Comparison of ENCODE assay signal across 22 cellular contexts in genomic region chr2:105600037-105600442, GRCh38.
A peak's percentile ranks its signal among the peaks of the same experiment; 100 is the strongest.
DNase-seq lines count a peak whose midpoint lies in the region; ATAC-seq, FAIRE-seq and TF ChIP-seq lines count a peak whose summit lies in the region.
"Had no signal": no experiment of that assay in that cellular context is flagged by ENCODE, and none has a peak within 500 bp of the region (broad histone marks: within the 10 kb centered on the region; RNA-seq: fewer than 3 reads in every experiment).

No MANE protein-coding gene starts in this region.

- H3K9me3 ChIP-seq in CD8-positive, alpha-beta memory T cell (ENCODE audit: low read length): no peaks in the 10 kb centered on the region
- no peaks in the 10 kb centered on the region for H3K9me3 ChIP-seq in K562 (replicated peaks; ENCODE audit: control insufficient read depth, insufficient read depth, low read depth, low read length)
- no peaks in the 10 kb centered on the region for H3K9me3 ChIP-seq in stomach
- H3K9me3 ChIP-seq in CD8-positive, alpha-beta T cell (ENCODE audit: low read length): no peaks in the 10 kb centered on the region
- no peaks in the 10 kb centered on the region for H3K9me3 ChIP-seq in PC-9 (ENCODE audit: insufficient read depth, low read depth)

- in situ Hi-C loops in K562 (cut with MboI): no loop called here

- POLR2A ChIA-PET in CD8-positive, alpha-beta memory T cell (lab: Charles Lee): no interaction called here
- POLR2A ChIA-PET in K562 (lab: Yijun Ruan, JAX): interaction anchor here (1.3 to 2.3 kb wide), 6 partner anchors 9 to 147 kb away, joined by 5 to 15 read pairs (median 9); no protein-coding TSS in a partner anchor
- POLR2A ChIA-PET in CD8-positive, alpha-beta T cell (lab: Charles Lee): no interaction called here
- POLR2A ChIA-PET in PC-9 (lab: Charles Lee; ENCODE audit: unreplicated experiment): no interaction called here
- POLR2A ChIA-PET in WTC11 (lab: Charles Lee): no interaction called here

- H3K4me2 ChIP-seq in K562 (ENCODE audit: insufficient read depth, low read length) (peak overlapping the region; percentile 73; the same call in 1 of the 2 replicates), PC-9 (no peak overlapping the region)
- H3K4me2 ChIP-seq: GM23338 had no signal

- H3K4me1 ChIP-seq in CD8-positive, alpha-beta memory T cell (ENCODE audit: insufficient read depth, low read length): no peaks in the 10 kb centered on the region
- H3K4me1 ChIP-seq in K562 (replicated peaks in 1 of 2; ENCODE audit: control insufficient read depth in 2 of 2, insufficient read depth in 2 of 2, low read length in 2 of 2) (peaks cover 15 to 31% of the 10 kb centered on the region in 2 experiments; a peak in 4 of 5 replicates), stomach (peaks cover 0 to 30% (median 18%) of the 10 kb centered on the region in 4 donors), PC-9 (replicated peaks; ENCODE audit: insufficient read depth) (no peaks in the 10 kb centered on the region)
- H3K4me1 ChIP-seq in CD8-positive, alpha-beta T cell (ENCODE audit: insufficient read depth, low read length): peaks cover 20% of the 10 kb centered on the region

- peak; percentile 44 for FAIRE-seq in K562 (lab: Jason Lieb, UNC)
- FAIRE-seq: A204.1, D721Med, GM12891, GM18507 had no signal

- 77% methylated on average over 9 of the region's 9 CpGs for WGBS in K562 (ENCODE audit: insufficient coverage, low coverage, missing lambda C conversion rate)
- 74 to 81% (median 78%) methylated on average over 9 of the region's 9 CpGs for WGBS in stomach, 5 donors

- no peaks in the 10 kb centered on the region; the same call in 1 of the 2 replicates for H3F3A ChIP-seq in PC-9 (ENCODE audit: insufficient read depth, low read depth)

- H3K79me2 ChIP-seq in K562 (ENCODE audit: control insufficient read depth, insufficient read depth, low read length) (no peaks in the 10 kb centered on the region), PC-9 (ENCODE audit: low read depth) (no peaks in the 10 kb centered on the region)

- peak overlapping the region; percentile 75 to 78; a peak in 1 of 4 replicates for H3K9ac ChIP-seq in K562 (ENCODE audit: insufficient read depth in 1 of 2, low read depth in 2 of 2, low read length in 2 of 2)

- H3K9me1 ChIP-seq in K562 (ENCODE audit: control insufficient read depth, insufficient read depth, low read length): no peaks in the 10 kb centered on the region

- H3K36me3 ChIP-seq in CD8-positive, alpha-beta memory T cell (ENCODE audit: insufficient read depth, low read length): no peaks in the 10 kb centered on the region
- H3K36me3 ChIP-seq in K562 (ENCODE audit: control insufficient read depth, insufficient read depth, low read length) (no peaks in the 10 kb centered on the region), stomach (no peaks in the 10 kb centered on the region), PC-9 (ENCODE audit: low read depth) (no peaks in the 10 kb centered on the region)
- no peaks in the 10 kb centered on the region for H3K36me3 ChIP-seq in CD8-positive, alpha-beta T cell (ENCODE audit: insufficient read depth, low read length)

- no peak overlapping the region for H3K27ac Mint-ChIP-seq in CD8-positive, alpha-beta memory T cell
- H3K27ac Mint-ChIP-seq in neural crest cell (ENCODE audit: unreplicated experiment) (peak overlapping the region; percentile 36), WTC11 (no peak overlapping the region)
- no peak overlapping the region for H3K27ac Mint-ChIP-seq in CD8-positive, alpha-beta T cell
- H3K27ac Mint-ChIP-seq: CD4-positive, alpha-beta memory T cell; GM23338; H9 had no signal

- TF ChIP-seq RAD21 in K562 (CRISPR knock-in tag; conservative IDR thresholded peaks at IDR 0.05 in 1 of 2, IDR thresholded peaks at IDR 0.05 in 1 of 2): no peak

- no peaks in the 10 kb centered on the region for H4K20me1 ChIP-seq in K562 (replicated peaks; ENCODE audit: control insufficient read depth, insufficient read depth, low read length)
- H4K20me1 ChIP-seq in PC-9 (ENCODE audit: insufficient read depth): no peaks in the 10 kb centered on the region

- no peak for DNase-seq in CD8-positive, alpha-beta memory T cell
- DNase-seq in K562 (ENCODE audit: extremely low read depth in 1 of 4, low spot score in 3 of 4) (no peak), neural crest cell (ENCODE audit: low read depth, low spot score) (no peak), stomach (no peak), PC-9 (no peak), WTC11 (ENCODE audit: low spot score) (no peak)
- DNase-seq in CD8-positive, alpha-beta T cell: no peak
- DNase-seq: C1 segment of cervical spinal cord; CD4-positive, alpha-beta memory T cell; DMS 273 treated with DMSO at 0.1 percent for 48 hours; DMS53; DMS79 treated with DMSO at 0.1 percent for 48 hours; GF-D8; H9 had no signal

- H2AFZ ChIP-seq in K562 (ENCODE audit: low read depth, low read length) (peak overlapping the region; percentile 83), PC-9 (no peak overlapping the region)

- no peaks in the 10 kb centered on the region for H3K9me3 Mint-ChIP-seq in CD8-positive, alpha-beta memory T cell
- no peaks in the 10 kb centered on the region for H3K9me3 Mint-ChIP-seq in neural crest cell
- H3K9me3 Mint-ChIP-seq in CD8-positive, alpha-beta T cell: no peaks in the 10 kb centered on the region
- peaks cover 3% of the 10 kb centered on the region; the same call in 1 of the 2 replicates for H3K9me3 Mint-ChIP-seq in WTC11
- H3K9me3 Mint-ChIP-seq: CD4-positive, alpha-beta memory T cell; GM23338; H9 had no signal

- TF ChIP-seq EP300 in K562 (IDR thresholded peaks at IDR 0.05; ENCODE audit: low read length) (no peak), stomach (IDR thresholded peaks at IDR 0.05) (no peak)

- peak overlapping the region; percentile 74 for H3K27ac ChIP-seq in CD8-positive, alpha-beta memory T cell (ENCODE audit: low read depth, low read length)
- H3K27ac ChIP-seq in K562 (ENCODE audit: extremely low read depth, low read depth, low read length) (peak overlapping the region; percentile 96; the same call in 2 of the 3 replicates), stomach (peak overlapping the region in 3 of 5 donors; percentile 60 to 72 (median 70)), PC-9 (no peak overlapping the region)
- no peak overlapping the region for H3K27ac ChIP-seq in CD8-positive, alpha-beta T cell (ENCODE audit: low read depth, low read length)
- H3K27ac ChIP-seq: 22Rv1 had no signal

- CTCF ChIA-PET in CD8-positive, alpha-beta memory T cell (lab: Charles Lee): no interaction called here
- CTCF ChIA-PET in K562 (lab: Yijun Ruan, JAX; ENCODE audit: low intra/inter-chr PET ratio): no interaction called here
- CTCF ChIA-PET in CD8-positive, alpha-beta T cell (lab: Charles Lee): no interaction called here
- CTCF ChIA-PET in PC-9 (lab: Charles Lee): no interaction called here
- CTCF ChIA-PET in WTC11 (lab: Charles Lee): no interaction called here

- TF ChIP-seq POLR2A in K562 (conservative IDR thresholded peaks at IDR 0.05) (no peak), stomach (IDR thresholded peaks at IDR 0.05) (no peak)

- no peaks in the 10 kb centered on the region for H3K4me1 Mint-ChIP-seq in CD8-positive, alpha-beta memory T cell
- H3K4me1 Mint-ChIP-seq in neural crest cell (peaks cover 18% of the 10 kb centered on the region), WTC11 (peaks cover 24% of the 10 kb centered on the region)
- peaks cover 21% of the 10 kb centered on the region for H3K4me1 Mint-ChIP-seq in CD8-positive, alpha-beta T cell (ENCODE audit: low read depth)
- H3K4me1 Mint-ChIP-seq: CD4-positive, alpha-beta memory T cell had no signal

- H3K4me3 ChIP-seq in CD8-positive, alpha-beta memory T cell (ENCODE audit: low read length): no peak overlapping the region
- H3K4me3 ChIP-seq in K562 (no peak overlapping the region), stomach (no peak overlapping the region), PC-9 (no peak overlapping the region)
- no peak overlapping the region for H3K4me3 ChIP-seq in CD8-positive, alpha-beta T cell (ENCODE audit: low read depth, low read length)
- H3K4me3 ChIP-seq: GM23338 had no signal

- no peaks in the 10 kb centered on the region for H3K9me2 ChIP-seq in PC-9 (ENCODE audit: insufficient read depth)

- H3K36me3 Mint-ChIP-seq in CD8-positive, alpha-beta memory T cell: no peaks in the 10 kb centered on the region
- H3K36me3 Mint-ChIP-seq in neural crest cell (ENCODE audit: low read depth): no peaks in the 10 kb centered on the region
- no peaks in the 10 kb centered on the region for H3K36me3 Mint-ChIP-seq in CD8-positive, alpha-beta T cell
- no peaks in the 10 kb centered on the region for H3K36me3 Mint-ChIP-seq in WTC11
- H3K36me3 Mint-ChIP-seq: CD4-positive, alpha-beta memory T cell had no signal

- no peak overlapping the region for H3K4me3 Mint-ChIP-seq in CD8-positive, alpha-beta memory T cell
- H3K4me3 Mint-ChIP-seq in neural crest cell (no peak overlapping the region), WTC11 (no peak overlapping the region)
- H3K4me3 Mint-ChIP-seq in CD8-positive, alpha-beta T cell: no peak overlapping the region
- H3K4me3 Mint-ChIP-seq: CD4-positive, alpha-beta memory T cell; GM23338; H9 had no signal

- intact Hi-C loops in K562 (cut with micrococcal nuclease): loop anchor here (5.0 kb wide), 1 partner anchor 77 kb away; no protein-coding TSS in a partner anchor
- intact Hi-C loops in stomach (cut with DNase I; ENCODE audit: low total_unique reads): no loop called here
- intact Hi-C loops in CD8-positive, alpha-beta T cell (cut with DNase I, micrococcal nuclease): no loop called here
- intact Hi-C loops in PC-9 (cut with micrococcal nuclease; ENCODE audit: unreplicated experiment): no loop called here

- BruUV-seq in K562 (replicated peaks; lab: Mats Ljungman, UMichigan) (no TSS peak), PC-9 (replicated peaks; lab: Mats Ljungman, UMichigan) (no TSS peak)

- no peak for ATAC-seq in K562
- no peak for ATAC-seq in CD8-positive, alpha-beta T cell
- no peak for ATAC-seq in HG02840 (IDR thresholded peaks at IDR 0.05; ENCODE audit: low FRiP score, unreplicated experiment)
- no peak for ATAC-seq in WTC11
- ATAC-seq: GM23338, HCT116 had no signal

- peaks cover 0 to 5% of the 10 kb centered on the region in 2 donors for H3K27me3 Mint-ChIP-seq in CD8-positive, alpha-beta memory T cell
- H3K27me3 Mint-ChIP-seq in neural crest cell (ENCODE audit: low read depth) (no peaks in the 10 kb centered on the region), WTC11 (ENCODE audit: low read depth) (no peaks in the 10 kb centered on the region)
- H3K27me3 Mint-ChIP-seq in CD8-positive, alpha-beta T cell (ENCODE audit: low read depth): no peaks in the 10 kb centered on the region

- no peaks in the 10 kb centered on the region for H3K27me3 ChIP-seq in CD8-positive, alpha-beta memory T cell (ENCODE audit: insufficient read depth, low read length, poor library complexity, severe bottlenecking)
- H3K27me3 ChIP-seq in K562 (ENCODE audit: control insufficient read depth in 2 of 2, insufficient read depth in 2 of 2, low read length in 2 of 2): no peaks in the 10 kb centered on the region
- no peaks in the 10 kb centered on the region for H3K27me3 ChIP-seq in stomach
- no peaks in the 10 kb centered on the region for H3K27me3 ChIP-seq in CD8-positive, alpha-beta T cell (ENCODE audit: insufficient read depth, low read length)
- H3K27me3 ChIP-seq in PC-9 (ENCODE audit: insufficient read depth, low read depth): peaks cover 23% of the 10 kb centered on the region; the same call in 1 of the 2 replicates

- TF ChIP-seq CTCF in K562 (IDR thresholded peaks at IDR 0.05 in 2 of 3, conservative IDR thresholded peaks at IDR 0.05 in 1 of 3; ENCODE audit: insufficient read depth in 2 of 3, low read depth in 1 of 3, low read length in 3 of 3) (no peak), neural crest cell (conservative IDR thresholded peaks at IDR 0.05) (no peak), stomach (IDR thresholded peaks at IDR 0.05) (no peak), PC-9 (conservative IDR thresholded peaks at IDR 0.05) (no peak), WTC11 (IDR thresholded peaks at IDR 0.05) (no peak)
- no peak for TF ChIP-seq CTCF in CD8-positive, alpha-beta T cell (IDR thresholded peaks at IDR 0.05)

Comparison
In these comparisons a context has a peak if more than half of its experiments do, and no peak if none do; other contexts are left out.
1. H3K27ac ChIP-seq: peak in CD8-positive, alpha-beta memory T cell (single experiment), K562 (single experiment) and stomach (3 of 5); none in CD8-positive, alpha-beta T cell (single experiment) and PC-9 (single experiment).